Comparison of ENCODE assay signal across 11 cellular contexts in the genomic region with DNA sequence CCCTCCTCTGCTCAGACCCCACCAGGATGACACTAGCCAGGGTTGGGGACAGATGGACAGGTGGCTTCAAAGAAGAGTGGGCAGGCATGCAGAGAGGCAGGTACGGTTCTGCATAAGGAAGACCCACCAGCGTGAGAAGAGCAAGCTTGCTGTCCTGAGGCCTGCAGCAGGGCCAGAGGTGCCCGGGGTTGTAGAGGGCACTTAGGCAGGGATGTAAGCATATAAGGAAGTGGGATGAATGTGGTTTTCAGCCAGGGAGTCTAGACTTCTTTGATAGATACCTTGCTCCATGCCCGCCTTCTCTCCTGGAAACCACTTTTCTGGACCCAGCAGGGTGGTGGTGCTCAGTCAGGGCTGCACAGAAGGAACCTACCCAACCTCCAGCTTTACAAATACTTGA. TPM values are rescaled to one million over a fixed set of nuclear protein-coding genes. Genes with fewer than 3 reads are reported as not detected.
DNase-seq lines count a peak whose midpoint lies in the region; ATAC-seq and TF ChIP-seq lines count a peak whose summit lies in the region.
"Had no signal": no experiment of that assay in that cellular context is flagged by ENCODE, and none has a peak within 500 bp of the region (broad histone marks: within the 10 kb centered on the region; RNA-seq: fewer than 3 reads in every experiment).

No MANE protein-coding gene starts in this region.

- H4K91ac ChIP-seq in trophoblast cell (ENCODE audit: low read depth, low read length): no peak overlapping the region

- peak overlapping the region in 1 of 2 donors; percentile 62 for H3K27ac ChIP-seq in left lung
- H3K27ac ChIP-seq in osteoblast (ENCODE audit: low read depth, low read length): no peak overlapping the region
- H3K27ac ChIP-seq in trophoblast cell (ENCODE audit: low read depth, low read length): no peak overlapping the region

- H3K9me3 ChIP-seq in left lung (no peaks in the 10 kb centered on the region), osteoblast (ENCODE audit: low read depth, low read length) (no peaks in the 10 kb centered on the region), trophoblast cell (ENCODE audit: insufficient read depth, low read depth, low read length) (no peaks in the 10 kb centered on the region)
- H3K9me3 ChIP-seq: Peyer's patch had no signal

- H3K4ac ChIP-seq in trophoblast cell (ENCODE audit: low read depth, low read length): no peak overlapping the region

- DNase-seq in NCI-H2196 (lab: John Stamatoyannopoulos, UW; ENCODE audit: unreplicated experiment) (peak; percentile 53), NCI-H2196 treated with DMSO at 0.1 percent for 48 hours (lab: John Stamatoyannopoulos, UW; ENCODE audit: unreplicated experiment) (no peak), NCI-H2029 (lab: John Stamatoyannopoulos, UW) (peak; percentile 86), left lung (no peak), osteoblast (ENCODE audit: insufficient read length, low spot score, missing footprints) (peak; percentile 85), trophoblast cell (no peak)
- DNase-seq in NK-92 treated with Interleukin-12 subunit alpha and Interleukin-12 subunit beta, amount 100 ng/mL, for 24 hours (lab: John Stamatoyannopoulos, UW): no peak
- DNase-seq: activated CD4-positive, alpha-beta T cell treated with anti-CD3 and anti-CD28 coated beads, Interleukin-2, amount 50 U/mL, for 48 hours; occipital lobe had no signal

- H2BK5ac ChIP-seq in trophoblast cell (ENCODE audit: low read depth, low read length, poor library complexity): no peak overlapping the region

- H3K9ac ChIP-seq in trophoblast cell (ENCODE audit: low read length): no peak overlapping the region

- TF ChIP-seq CTCF in left lung (IDR thresholded peaks at IDR 0.05) (no peak), osteoblast (IDR thresholded peaks at IDR 0.05; ENCODE audit: extremely low read depth, low read depth, low read length) (no peak)

- intact Hi-C loops in left lung (cut with DNase I): no loop called here

- H3K79me2 ChIP-seq in osteoblast (ENCODE audit: insufficient read depth, low read length) (no peaks in the 10 kb centered on the region), trophoblast cell (ENCODE audit: control insufficient read depth, insufficient read depth, low read length, poor library complexity) (no peaks in the 10 kb centered on the region)

- no peak overlapping the region for H2BK120ac ChIP-seq in trophoblast cell (ENCODE audit: insufficient read depth, low read length, poor library complexity)

- no peak overlapping the region for H3K23ac ChIP-seq in trophoblast cell (ENCODE audit: low read length)

- no peak overlapping the region for H4K8ac ChIP-seq in trophoblast cell (ENCODE audit: low read depth, low read length)

- H2AFZ ChIP-seq in osteoblast (ENCODE audit: low read length) (no peak overlapping the region), trophoblast cell (ENCODE audit: insufficient read depth, low read length, poor library complexity) (no peak overlapping the region)

- no peak overlapping the region for H3K18ac ChIP-seq in trophoblast cell (ENCODE audit: low read length)

- no peak overlapping the region for H3K14ac ChIP-seq in trophoblast cell (ENCODE audit: low read length)

- H3K27me3 ChIP-seq in left lung (peaks cover 0 to 31% of the 10 kb centered on the region in 2 donors), osteoblast (ENCODE audit: insufficient read depth, low read length) (no peaks in the 10 kb centered on the region), trophoblast cell (ENCODE audit: insufficient read depth, low read length) (no peaks in the 10 kb centered on the region)
- H3K27me3 ChIP-seq: Peyer's patch had no signal

- H4K12ac ChIP-seq in trophoblast cell (ENCODE audit: low read depth, low read length): no peak overlapping the region

- H3K4me2 ChIP-seq in osteoblast (ENCODE audit: insufficient read depth, low read length): no peak overlapping the region
- no peak overlapping the region for H3K4me2 ChIP-seq in trophoblast cell (ENCODE audit: low read length)

- H3K4me1 ChIP-seq in left lung: peaks cover 4 to 13% of the 10 kb centered on the region in 2 donors
- H3K4me1 ChIP-seq in osteoblast (ENCODE audit: insufficient read depth, low read length): peaks cover 17% of the 10 kb centered on the region
- H3K4me1 ChIP-seq in trophoblast cell (ENCODE audit: control insufficient read depth in 1 of 2, insufficient read depth in 2 of 2, low read length in 2 of 2): peaks cover 9 to 11% of the 10 kb centered on the region in 2 experiments

- H3K36me3 ChIP-seq in left lung (no peaks in the 10 kb centered on the region), osteoblast (ENCODE audit: insufficient read depth, low read length) (no peaks in the 10 kb centered on the region), trophoblast cell (ENCODE audit: control insufficient read depth in 1 of 2, insufficient read depth in 2 of 2, low read length in 2 of 2) (no peaks in the 10 kb centered on the region)
- H3K36me3 ChIP-seq: Peyer's patch had no signal

- H3K79me1 ChIP-seq in trophoblast cell (ENCODE audit: low read length): peaks cover 4% of the 10 kb centered on the region

- no peak overlapping the region for H2BK12ac ChIP-seq in trophoblast cell (ENCODE audit: low read length)

- H3K4me3 ChIP-seq in left lung (peak overlapping the region in 1 of 2 donors; percentile 32), osteoblast (ENCODE audit: insufficient read depth, low read length) (no peak overlapping the region), trophoblast cell (ENCODE audit: low read depth, low read length) (no peak overlapping the region)

- peak; percentile 55 for ATAC-seq in left lung
- ATAC-seq in esophagus mucosa: no peak

- no CpG with 5 or more reads among the region's 4 CpGs for WGBS in trophoblast cell (ENCODE audit: extremely low coverage, insufficient coverage, insufficient read length)

- no peaks in the 10 kb centered on the region for H4K20me1 ChIP-seq in osteoblast (ENCODE audit: insufficient read depth, low read length)

- H2AK5ac ChIP-seq in trophoblast cell (ENCODE audit: low read length): no peak overlapping the region

RNA-seq across cellular contexts. Expression of gene TTC39A, which starts 1.4 kb away (rescaled TPM):
- total RNA-seq in left lung: 10 to 100 TPM; 40.8 to 44.6 TPM
- 0.72 and 0.88 TPM in 2 replicates for total RNA-seq in osteoblast
- polyA plus RNA-seq in trophoblast cell (2013): 5.8 and 6.2 TPM in 2 replicates
- 32.6 TPM for total RNA-seq in esophagus mucosa

Comparison
In these comparisons a context has a peak if more than half of its experiments do, and no peak if none do; other contexts are left out.
1. DNase-seq: peak in NCI-H2196 (single experiment), NCI-H2029 (single experiment) and osteoblast (single experiment); none in NCI-H2196 treated with DMSO at 0.1 percent for 48 hours (single experiment), left lung (0 of 2), NK-92 treated with Interleukin-12 subunit alpha and Interleukin-12 subunit beta, amount 100 ng/mL, for 24 hours (single experiment) and trophoblast cell (0 of 2).
2. RNA of gene TTC39A, which starts 1.4 kb away (total RNA-seq): 40.8 to 44.6 TPM in left lung and 32.6 TPM in esophagus mucosa (single experiment); 0.72 to 0.88 TPM in osteoblast; every median in the first group is over 10 times any median in the second.